In the genomic region with DNA sequence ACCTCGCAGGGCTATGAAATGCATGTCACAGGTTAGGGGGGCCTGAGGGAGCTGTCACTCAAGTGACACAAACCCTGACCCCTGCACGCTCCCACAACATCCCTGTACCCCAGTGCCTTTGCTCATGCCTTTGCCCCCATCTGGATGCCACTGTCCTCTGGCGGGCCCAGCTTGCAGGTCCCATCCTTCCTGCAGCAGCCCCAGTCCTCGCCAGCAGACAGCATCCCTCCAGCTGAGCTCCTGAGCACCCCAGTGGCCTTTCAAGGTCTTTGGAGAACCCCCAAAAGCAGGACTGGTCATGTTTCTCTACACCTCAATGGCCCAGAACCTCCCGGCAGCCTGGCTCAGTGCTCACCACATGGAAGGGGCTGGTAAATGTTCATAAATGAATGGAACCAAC, we compare ENCODE assay signal across 19 cellular contexts.
DNase-seq lines count a peak whose midpoint lies in the region; ATAC-seq, FAIRE-seq and TF ChIP-seq lines count a peak whose summit lies in the region.
"Had no signal": no experiment of that assay in that cellular context is flagged by ENCODE, and none has a peak within 500 bp of the region (broad histone marks: within the 10 kb centered on the region; RNA-seq: fewer than 3 reads in every experiment).

No MANE protein-coding gene starts in this region.

- ATAC-seq in right lobe of liver (no peak), GM19328 (IDR thresholded peaks at IDR 0.05; ENCODE audit: unreplicated experiment) (no peak)
- ATAC-seq: CD8-positive, alpha-beta T cell; HCT116 had no signal

- TF ChIP-seq POLR2A in H1 (IDR thresholded peaks at IDR 0.05; ENCODE audit: control extremely low read depth in 1 of 2, low read depth in 2 of 2, low read length in 2 of 2) (no peak), right lobe of liver (IDR thresholded peaks at IDR 0.05) (no peak)

- 97% methylated on average over 5 of the region's 5 CpGs; no CpG with 5 or more reads in 1 of the 2 experiments for whole genome bisulfite sequencing in H1 (ENCODE audit: extremely low coverage in 1 of 2, insufficient coverage in 1 of 2, insufficient read length in 1 of 2, insufficient replicate concordance in 2 of 2, low coverage in 1 of 2, low lambda C conversion rate in 2 of 2, missing lambda C conversion rate in 1 of 2), 2 experiments
- no CpG with 5 or more reads among the region's 5 CpGs for WGBS in neuronal stem cell (ENCODE audit: extremely low coverage in 2 of 2, insufficient read length in 2 of 2, insufficient replicate concordance in 1 of 2), 2 donors
- no CpG with 5 or more reads among the region's 5 CpGs for WGBS in right lobe of liver (ENCODE audit: insufficient coverage, low coverage, low lambda C conversion rate, missing lambda C conversion rate)

- H2AFZ ChIP-seq in H1 (ENCODE audit: low read length) (no peak overlapping the region), neuronal stem cell (ENCODE audit: low read length) (no peak overlapping the region)

- intact Hi-C loops in kidney (cut with DNase I) (no loop called here), right lobe of liver (cut with DNase I) (no loop called here)

- H3K4me3 ChIP-seq in H1 (ENCODE audit: extremely low read depth in 1 of 4, insufficient read depth in 2 of 4, low read depth in 3 of 4, low read length in 4 of 4) (no peak overlapping the region), kidney (ENCODE audit: low read length in 2 of 2) (no peak overlapping the region), neuronal stem cell (ENCODE audit: low read length in 2 of 2) (peak overlapping the region in 1 of 2 donors; percentile 26), right lobe of liver (no peak overlapping the region)

- H2BK5ac ChIP-seq in H1 (ENCODE audit: low read depth, low read length) (no peak overlapping the region), neuronal stem cell (ENCODE audit: low read length) (no peak overlapping the region)

- H3K4me2 ChIP-seq in H1 (ENCODE audit: insufficient read depth in 1 of 2, low read depth in 2 of 2, low read length in 2 of 2), result no peak overlapping the region
- no peak overlapping the region for H3K4me2 ChIP-seq in neuronal stem cell (ENCODE audit: insufficient read depth, low read length, poor library complexity, severe bottlenecking)

- peak; percentile 47 for DNase-seq in activated CD8-positive, alpha-beta memory T cell treated with anti-CD3 and anti-CD28 coated beads for 24 hours
- no peak for DNase-seq in activated CD8-positive, alpha-beta memory T cell treated with anti-CD3 and anti-CD28 coated beads, Interleukin-2, amount 50 U/mL, for 48 hours
- DNase-seq in H1 (ENCODE audit: low read depth in 1 of 2, low spot score in 2 of 2), result no peak
- DNase-seq in kidney, result peak; percentile 36
- no peak for DNase-seq in neuronal stem cell (ENCODE audit: low spot score)
- DNase-seq in right lobe of liver, result no peak
- no peak for DNase-seq in substantia nigra (lab: John Stamatoyannopoulos, UW)
- DNase-seq: COR-L47, DMS153, DMS79 treated with DMSO at 0.1 percent for 48 hours, EL had no signal

- H3K14ac ChIP-seq in H1 (ENCODE audit: insufficient read length), result no peak overlapping the region
- H3K14ac ChIP-seq in neuronal stem cell (ENCODE audit: low read length), result no peak overlapping the region

- H3K4me1 ChIP-seq in H1 (replicated peaks in 1 of 4; ENCODE audit: control insufficient read depth in 3 of 4, insufficient read depth in 4 of 4, low read length in 3 of 4), result no peaks in the 10 kb centered on the region
- H3K4me1 ChIP-seq in kidney (ENCODE audit: control insufficient read depth in 1 of 2, insufficient read depth in 1 of 2, low read depth in 1 of 2, low read length in 2 of 2), result peaks cover 0 to 2% of the 10 kb centered on the region in 2 donors
- H3K4me1 ChIP-seq in neuronal stem cell (ENCODE audit: control insufficient read depth in 2 of 2, insufficient read depth in 1 of 2, low read depth in 1 of 2, low read length in 2 of 2), result peaks cover 0 to 3% of the 10 kb centered on the region in 2 donors
- peaks cover 0 to 18% (median 0%) of the 10 kb centered on the region in 4 donors for H3K4me1 ChIP-seq in right lobe of liver

- no peak for TF ChIP-seq EP300 in H1 (IDR thresholded peaks at IDR 0.05; ENCODE audit: borderline replicate concordance in 1 of 2, low read depth in 2 of 2, low read length in 2 of 2)

- TF ChIP-seq RAD21 in H1 (IDR thresholded peaks at IDR 0.05 in 1 of 2, conservative IDR thresholded peaks at IDR 0.05 in 1 of 2; ENCODE audit: low read depth in 2 of 2, low read length in 2 of 2), result no peak

- H3K18ac ChIP-seq in H1 (ENCODE audit: extremely low read depth, low read length) (no peak overlapping the region), neuronal stem cell (ENCODE audit: low read length) (peak overlapping the region; percentile 68)

- H3K36me3 ChIP-seq in H1 (ENCODE audit: control insufficient read depth in 2 of 4, insufficient read depth in 4 of 4, low read length in 3 of 4) (no peaks in the 10 kb centered on the region), kidney (ENCODE audit: control insufficient read depth in 1 of 2, insufficient read depth in 2 of 2, low read length in 2 of 2) (no peaks in the 10 kb centered on the region), neuronal stem cell (replicated peaks in 1 of 2; ENCODE audit: control insufficient read depth in 2 of 2, insufficient read depth in 2 of 2, low read length in 2 of 2) (no peaks in the 10 kb centered on the region), right lobe of liver (no peaks in the 10 kb centered on the region)

- H4K8ac ChIP-seq in H1 (ENCODE audit: extremely low read depth, insufficient read depth, low read length) (no peak overlapping the region), neuronal stem cell (ENCODE audit: low read depth, low read length) (no peak overlapping the region)

- H3K79me2 ChIP-seq in H1 (ENCODE audit: control insufficient read depth in 1 of 2, insufficient read depth in 2 of 2, low read length in 2 of 2), result no peaks in the 10 kb centered on the region

- no peak overlapping the region for H3K9ac ChIP-seq in H1 (replicated peaks in 1 of 4; ENCODE audit: extremely low read depth in 1 of 4, low read depth in 3 of 4, low read length in 3 of 4)
- no peak overlapping the region for H3K9ac ChIP-seq in kidney (ENCODE audit: low read length in 2 of 2)
- no peak overlapping the region for H3K9ac ChIP-seq in neuronal stem cell (ENCODE audit: low read depth, low read length, poor library complexity)

- H3K4ac ChIP-seq in H1 (replicated peaks; ENCODE audit: insufficient read length, low read depth, low read length), result no peak overlapping the region
- H3K4ac ChIP-seq in neuronal stem cell (ENCODE audit: low read length), result no peak overlapping the region

- no peak overlapping the region for H2BK120ac ChIP-seq in H1 (replicated peaks; ENCODE audit: low read depth, low read length)
- no peak overlapping the region for H2BK120ac ChIP-seq in neuronal stem cell (ENCODE audit: low read depth, low read length)

- no peak overlapping the region for H4K91ac ChIP-seq in H1 (replicated peaks; ENCODE audit: insufficient read length, low read length)
- H4K91ac ChIP-seq in neuronal stem cell (ENCODE audit: low read depth, low read length, poor library complexity), result no peak overlapping the region

- H4K20me1 ChIP-seq in H1 (replicated peaks in 1 of 2; ENCODE audit: control insufficient read depth in 1 of 2, insufficient read depth in 2 of 2, low read length in 2 of 2), result no peaks in the 10 kb centered on the region

- no peak overlapping the region for H2BK20ac ChIP-seq in H1 (ENCODE audit: low read length)

- H2AK5ac ChIP-seq in H1 (ENCODE audit: low read depth, low read length) (no peak overlapping the region), neuronal stem cell (ENCODE audit: low read depth, low read length) (no peak overlapping the region)

- no peaks in the 10 kb centered on the region for H3K9me3 ChIP-seq in H1 (ENCODE audit: insufficient read depth in 2 of 2, low read depth in 1 of 2, low read length in 1 of 2)
- peaks cover 0 to 24% of the 10 kb centered on the region in 2 donors for H3K9me3 ChIP-seq in kidney (ENCODE audit: control insufficient read depth in 1 of 2, low read length in 2 of 2)
- peaks cover 0 to 12% of the 10 kb centered on the region in 2 donors for H3K9me3 ChIP-seq in neuronal stem cell (replicated peaks in 1 of 2; ENCODE audit: control insufficient read depth in 2 of 2, insufficient read depth in 1 of 2, low read depth in 1 of 2, low read length in 2 of 2)
- peaks cover 0 to 12% (median 6%) of the 10 kb centered on the region in 4 donors for H3K9me3 ChIP-seq in right lobe of liver

- TF ChIP-seq CTCF in H1 (IDR thresholded peaks at IDR 0.05; ENCODE audit: control extremely low read depth in 1 of 3, insufficient read depth in 1 of 3, low read depth in 1 of 3, low read length in 3 of 3) (no peak), kidney (IDR thresholded peaks at IDR 0.05; ENCODE audit: borderline replicate concordance, extremely low read depth, insufficient read depth) (no peak), right lobe of liver (IDR thresholded peaks at IDR 0.05) (no peak)

- H3K23me2 ChIP-seq in H1 (ENCODE audit: low read depth, low read length), result no peaks in the 10 kb centered on the region

- no peaks in the 10 kb centered on the region for H3K27me3 ChIP-seq in H1 (replicated peaks in 1 of 4; ENCODE audit: control insufficient read depth in 3 of 4, extremely low read depth in 1 of 4, insufficient read depth in 3 of 4, low read length in 3 of 4)
- H3K27me3 ChIP-seq in neuronal stem cell (ENCODE audit: control insufficient read depth in 3 of 3, insufficient read depth in 3 of 3, low read depth in 1 of 3, low read length in 3 of 3), result no peaks in the 10 kb centered on the region
- H3K27me3 ChIP-seq in right lobe of liver, result no peaks in the 10 kb centered on the region

- no peak overlapping the region for H4K5ac ChIP-seq in H1 (ENCODE audit: insufficient read length, low read depth, low read length)

- FAIRE-seq in H1 (lab: Jason Lieb, UNC) (no peak), kidney (lab: Jason Lieb, UNC) (no peak)
- FAIRE-seq: D721Med, G401.6, GM12892, H54 had no signal

- H3K56ac ChIP-seq in H1 (replicated peaks; ENCODE audit: insufficient read length, low read depth, low read length), result no peak overlapping the region

- H3K23ac ChIP-seq in H1 (ENCODE audit: insufficient read length) (no peak overlapping the region), neuronal stem cell (ENCODE audit: low read depth, low read length, poor library complexity) (no peak overlapping the region)

- POLR2A ChIA-PET in H1 (lab: Charles Lee; ENCODE audit: partially characterized antibody), result no interaction called here

- H2BK15ac ChIP-seq in H1 (ENCODE audit: low read length) (no peak overlapping the region), neuronal stem cell (ENCODE audit: low read length) (no peak overlapping the region)

- CTCF ChIA-PET in H1 (lab: Charles Lee; ENCODE audit: partially characterized antibody), result interaction anchor here (0.6 to 1.0 kb wide), 2 partner anchors 14 to 96 kb away, joined by 3 read pairs; no protein-coding TSS in a partner anchor

- H3K27ac ChIP-seq in H1 (ENCODE audit: low read depth, low read length), result no peak overlapping the region
- no peak overlapping the region for H3K27ac ChIP-seq in kidney (ENCODE audit: low read depth in 2 of 2, low read length in 2 of 2)
- no peak overlapping the region for H3K27ac ChIP-seq in neuronal stem cell (replicated peaks; ENCODE audit: low read length)
- no peak overlapping the region for H3K27ac ChIP-seq in right lobe of liver
- H3K27ac ChIP-seq in substantia nigra (ENCODE audit: low read depth, low read length, poor library complexity, severe bottlenecking), result no peak overlapping the region
- H3K27ac ChIP-seq: 22Rv1 had no signal

- no peaks in the 10 kb centered on the region for H3K79me1 ChIP-seq in H1 (ENCODE audit: low read depth, low read length)
- H3K79me1 ChIP-seq in neuronal stem cell (ENCODE audit: low read depth, low read length), result no peaks in the 10 kb centered on the region

- H2BK12ac ChIP-seq in H1 (ENCODE audit: low read depth, low read length), result no peak overlapping the region
- H2BK12ac ChIP-seq in neuronal stem cell (ENCODE audit: low read length), result no peak overlapping the region

Comparison
In these comparisons a context has a peak if more than half of its experiments do, and no peak if none do; other contexts are left out.
1. DNase-seq: peak in activated CD8-positive, alpha-beta memory T cell treated with anti-CD3 and anti-CD28 coated beads for 24 hours (single experiment) and kidney (single experiment); none in activated CD8-positive, alpha-beta memory T cell treated with anti-CD3 and anti-CD28 coated beads, Interleukin-2, amount 50 U/mL, for 48 hours (single experiment), H1 (0 of 2), neuronal stem cell (single experiment), right lobe of liver (0 of 3) and substantia nigra (0 of 49).